In the genomic region with DNA sequence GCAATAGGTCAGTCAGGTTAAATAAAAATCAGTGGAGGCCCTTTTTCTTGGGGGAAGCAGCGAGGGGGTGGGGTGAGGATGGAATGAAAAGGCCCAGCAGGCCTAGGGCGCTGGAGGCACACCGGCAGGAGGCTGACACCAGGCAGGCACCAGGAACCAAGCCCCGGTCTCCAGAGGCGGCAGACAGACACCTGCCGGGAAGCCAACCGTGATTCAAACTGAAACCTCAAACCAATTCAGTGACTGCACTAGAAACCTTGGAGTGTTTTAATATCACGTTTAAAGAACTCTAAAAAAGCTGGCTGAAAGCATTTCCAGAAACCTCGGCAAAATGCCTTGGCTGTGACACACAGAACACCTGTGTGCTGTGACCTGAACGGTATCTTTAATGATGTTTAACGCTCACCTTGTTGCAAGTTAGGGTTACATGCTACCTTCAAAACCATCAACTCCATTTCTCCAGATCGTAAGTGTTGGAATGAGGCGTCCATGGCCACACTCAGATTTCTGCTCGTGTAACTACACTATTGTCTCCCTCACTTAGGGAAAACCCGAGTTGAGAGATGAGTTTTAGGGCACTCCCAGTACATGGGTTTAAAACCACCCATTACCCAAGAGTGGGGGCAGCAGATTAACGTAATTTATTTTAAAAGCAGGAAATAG, we compare ENCODE assay signal across 1 cellular context.
TF ChIP-seq lines count a peak whose summit lies in the region.

No MANE protein-coding gene starts in this region.

TF ChIP-seq in SK-N-SH treated with all-trans-retinoic acid at 6 μM for 48 hours, 23 proteins besides CTCF, POLR2A, EP300 and RAD21 (continued from another document):
- no peak for TF ChIP-seq ZFP30 (CRISPR knock-in tag; IDR thresholded peaks at IDR 0.05)
- no peak for TF ChIP-seq CREB5 (CRISPR knock-in tag; IDR thresholded peaks at IDR 0.05; ENCODE audit: low read depth)
- TF ChIP-seq ZC3H10 (CRISPR knock-in tag; IDR thresholded peaks at IDR 0.05), result no peak
